Comparison of ENCODE assay signal across 8 cellular contexts in genomic region chr19:2476451-2477140, GRCh38. TPM values are rescaled to one million over a fixed set of nuclear protein-coding genes. Genes with fewer than 3 reads are reported as not detected.
DNase-seq lines count a peak whose midpoint lies in the region; ATAC-seq and TF ChIP-seq lines count a peak whose summit lies in the region.

No MANE protein-coding gene starts in this region.

- TF ChIP-seq CTCF in A673 (conservative IDR thresholded peaks at IDR 0.05; ENCODE audit: low read depth, low read length): no peak

- H3K9ac ChIP-seq in endocrine pancreas (ENCODE audit: control insufficient read depth, insufficient read depth, low read length): peak overlapping the region; percentile 54

- POLR2A ChIA-PET in A673 (lab: Charles Lee; ENCODE audit: low non-redundant PET): interaction anchor here (0.5 to 1.5 kb wide), 14 partner anchors 8 to 582 kb away, joined by 3 to 16 read pairs (median 6); no protein-coding TSS in a partner anchor

- no peaks in the 10 kb centered on the region for H3K27me3 ChIP-seq in A673 (replicated peaks; ENCODE audit: insufficient read depth, low read depth, low read length, poor library complexity)
- no peaks in the 10 kb centered on the region for H3K27me3 ChIP-seq in endocrine pancreas (ENCODE audit: control insufficient read depth, insufficient read depth, low read length)
- H3K27me3 ChIP-seq in muscle layer of duodenum (ENCODE audit: low read depth, low read length): no peaks in the 10 kb centered on the region

- H3K36me3 Mint-ChIP-seq in stimulated activated naive CD8-positive, alpha-beta T cell treated with anti-CD3 and anti-CD28 coated beads, Interleukin-15, Interleukin-2, amounts not matched to agents 100 ng/mL and 50 ng/mL, for 24 hours (ENCODE audit: low read depth): peaks cover 26% of the 10 kb centered on the region

- no peaks in the 10 kb centered on the region for H3K9me3 ChIP-seq in A673 (ENCODE audit: low read depth, low read length, poor library complexity, severe bottlenecking)
- no peaks in the 10 kb centered on the region for H3K9me3 ChIP-seq in endocrine pancreas (ENCODE audit: control insufficient read depth, low read length)
- H3K9me3 ChIP-seq in muscle layer of duodenum (ENCODE audit: control insufficient read depth in 1 of 2, low read length in 2 of 2): no peaks in the 10 kb centered on the region

- peaks cover 28% of the 10 kb centered on the region for H3K4me1 Mint-ChIP-seq in stimulated activated naive CD8-positive, alpha-beta T cell treated with anti-CD3 and anti-CD28 coated beads, Interleukin-15, Interleukin-2, amounts not matched to agents 100 ng/mL and 50 ng/mL, for 24 hours (ENCODE audit: low read depth)

- TSS peak; percentile 92 for BruUV-seq in A673 (replicated peaks; lab: Mats Ljungman, UMichigan)

- DNase-seq in A673 (ENCODE audit: low spot score): peak; percentile 85
- peak; percentile 72 for DNase-seq in M059J (ENCODE audit: low read depth)
- peak; percentile 46 to 74 (median 67) for DNase-seq in activated CD8-positive, alpha-beta memory T cell treated with anti-CD3 and anti-CD28 coated beads for 48 hours (ENCODE audit: low read depth in 2 of 3, low spot score in 2 of 3)
- DNase-seq in posterior vena cava (ENCODE audit: low spot score): no peak

- peak overlapping the region; percentile 62 for H3K27ac ChIP-seq in A673 (ENCODE audit: low read depth, low read length, poor library complexity, severe bottlenecking)
- peak overlapping the region; percentile 87 for H3K27ac ChIP-seq in muscle layer of duodenum (ENCODE audit: low read length)

- H3K27me3 Mint-ChIP-seq in stimulated activated naive CD8-positive, alpha-beta T cell treated with anti-CD3 and anti-CD28 coated beads, Interleukin-15, Interleukin-2, amounts not matched to agents 100 ng/mL and 50 ng/mL, for 24 hours: no peaks in the 10 kb centered on the region

- peak overlapping the region; percentile 95 for H3K27ac Mint-ChIP-seq in stimulated activated naive CD8-positive, alpha-beta T cell treated with anti-CD3 and anti-CD28 coated beads, Interleukin-15, Interleukin-2, amounts not matched to agents 100 ng/mL and 50 ng/mL, for 24 hours

- intact Hi-C loops in A673 (cut with micrococcal nuclease; ENCODE audit: unreplicated experiment) (loop anchor here (5.0 kb wide), 1 partner anchor 66 kb away; no protein-coding TSS in a partner anchor), posterior vena cava (cut with DNase I) (loop anchor here (2.0 to 10.0 kb wide), 3 partner anchors 66 to 108 kb away; no protein-coding TSS in a partner anchor)

- H3K36me3 ChIP-seq in A673 (ENCODE audit: insufficient read depth, low read length, poor library complexity, severe bottlenecking): no peaks in the 10 kb centered on the region
- H3K36me3 ChIP-seq in endocrine pancreas (ENCODE audit: control insufficient read depth, insufficient read depth, low read length): peaks cover 7% of the 10 kb centered on the region
- peaks cover 0 to 5% of the 10 kb centered on the region in 2 donors for H3K36me3 ChIP-seq in muscle layer of duodenum (ENCODE audit: control insufficient read depth in 1 of 2, insufficient read depth in 2 of 2, low read length in 2 of 2)

- H3K4me3 ChIP-seq in A673 (ENCODE audit: low read depth, low read length, poor library complexity, severe bottlenecking) (peak overlapping the region; percentile 81), endocrine pancreas (ENCODE audit: control insufficient read depth, insufficient read depth, low read length) (peak overlapping the region; percentile 71), muscle layer of duodenum (ENCODE audit: low read depth in 1 of 2, low read length in 2 of 2) (peak overlapping the region; percentile 97 to 100)

- H3K4me3 Mint-ChIP-seq in stimulated activated naive CD8-positive, alpha-beta T cell treated with anti-CD3 and anti-CD28 coated beads, Interleukin-15, Interleukin-2, amounts not matched to agents 100 ng/mL and 50 ng/mL, for 24 hours: peak overlapping the region; percentile 98

- ATAC-seq in GM19372 (IDR thresholded peaks at IDR 0.05; ENCODE audit: low read depth, unreplicated experiment): peak; percentile 19

- H3K4me1 ChIP-seq in A673 (ENCODE audit: insufficient read depth, low read length, poor library complexity, severe bottlenecking) (peaks cover 33% of the 10 kb centered on the region), endocrine pancreas (ENCODE audit: control insufficient read depth, insufficient read depth, low read length) (no peaks in the 10 kb centered on the region), muscle layer of duodenum (ENCODE audit: control insufficient read depth in 1 of 2, insufficient read depth in 2 of 2, low read length in 2 of 2) (peaks cover 4 to 22% of the 10 kb centered on the region in 2 donors)

- CTCF ChIA-PET in A673 (lab: Charles Lee): interaction anchor here (0.6 to 3.6 kb wide), 6 partner anchors 102 to 161 kb away, joined by 3 to 23 read pairs (median 5); no protein-coding TSS in a partner anchor

- H3K9me3 Mint-ChIP-seq in stimulated activated naive CD8-positive, alpha-beta T cell treated with anti-CD3 and anti-CD28 coated beads, Interleukin-15, Interleukin-2, amounts not matched to agents 100 ng/mL and 50 ng/mL, for 24 hours: no peaks in the 10 kb centered on the region

RNA-seq across cellular contexts. Expression of gene GADD45B, which starts 0.7 kb away (rescaled TPM):
- total RNA-seq in A673 (2021) (12.3 and 16.4 TPM in 2 replicates), posterior vena cava (100 to 1,000 TPM; 120 to 160 TPM)
- 38.8 and 54.0 TPM in 2 replicates for total RNA-seq in M059J (2014; rRNA removed; shearing (Covaris generic))

RNA-seq across cellular contexts. Expression of gene LMNB2, which starts 19.8 kb away (rescaled TPM):
- total RNA-seq in A673 (2021): 241 and 243 TPM in 2 replicates
- 57.9 and 114 TPM in 2 replicates for total RNA-seq in M059J (2014; rRNA removed; shearing (Covaris generic))
- 10 to 100 TPM; 14.4 to 17.9 TPM for total RNA-seq in posterior vena cava

RNA-seq across cellular contexts. Expression of gene TIMM13, which starts 49.2 kb away (rescaled TPM):
- total RNA-seq in A673 (2021): 206 and 213 TPM in 2 replicates
- total RNA-seq in M059J (2014; rRNA removed; shearing (Covaris generic)): 38.5 and 48.3 TPM in 2 replicates
- total RNA-seq in posterior vena cava: 10 to 100 TPM; 32.8 to 37.2 TPM
